In the genomic region with DNA sequence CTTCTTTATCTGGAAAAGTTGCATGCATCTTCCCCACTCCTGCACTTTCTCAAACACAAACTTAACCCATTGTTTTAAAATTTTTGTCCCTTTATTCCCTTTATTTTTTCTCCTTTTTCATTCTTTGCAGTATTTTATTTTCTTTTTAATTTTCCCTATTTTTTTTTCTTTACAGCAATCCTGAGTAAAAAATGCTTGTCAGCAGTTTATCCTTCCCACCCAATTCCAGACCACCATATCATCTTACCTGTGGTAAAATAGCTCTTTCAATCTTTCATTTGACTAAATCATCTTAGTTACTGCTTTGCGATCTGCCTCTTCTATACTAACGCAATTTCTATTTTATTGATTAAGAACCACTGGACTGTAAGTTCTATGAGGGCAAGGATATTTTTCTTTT, we compare ENCODE assay signal across 26 cellular contexts.
A peak's percentile ranks its signal among the peaks of the same experiment; 100 is the strongest.
DNase-seq lines count a peak whose midpoint lies in the region; ATAC-seq, FAIRE-seq and TF ChIP-seq lines count a peak whose summit lies in the region.
"Had no signal": no experiment of that assay in that cellular context is flagged by ENCODE, and none has a peak within 500 bp of the region (broad histone marks: within the 10 kb centered on the region; RNA-seq: fewer than 3 reads in every experiment).

No MANE protein-coding gene starts in this region.

- intact Hi-C loops in HepG2 (cut with micrococcal nuclease; ENCODE audit: unreplicated experiment), result no loop called here
- intact Hi-C loops in right lobe of liver (cut with DNase I), result no loop called here
- intact Hi-C loops in K562 (cut with micrococcal nuclease), result no loop called here
- intact Hi-C loops in aorta (cut with DNase I), result no loop called here

- no peak overlapping the region for H3K4me3 ChIP-seq in HepG2 (replicated peaks in 1 of 3; ENCODE audit: insufficient read depth in 1 of 3, low read depth in 2 of 3, low read length in 3 of 3)
- H3K4me3 ChIP-seq in right lobe of liver, result no peak overlapping the region
- no peak overlapping the region for H3K4me3 ChIP-seq in K562
- H3K4me3 ChIP-seq in WERI-Rb-1 (ENCODE audit: low read depth, low read length), result no peak overlapping the region
- no peak overlapping the region for H3K4me3 ChIP-seq in aorta (ENCODE audit: low read length in 2 of 2)
- H3K4me3 ChIP-seq: BLaER1, GM12878 had no signal

- no peak overlapping the region for H3K4me3 Mint-ChIP-seq in nephron
- H3K4me3 Mint-ChIP-seq: CD14-positive monocyte; CD4-positive, alpha-beta memory T cell; CD4-positive, CD25-positive, alpha-beta regulatory T cell; CD8-positive, alpha-beta memory T cell had no signal

- CTCF ChIA-PET in HepG2 (lab: Yijun Ruan, JAX; ENCODE audit: low intra/inter-chr PET ratio, low total read pairs), result no interaction called here
- CTCF ChIA-PET in K562 (lab: Yijun Ruan, JAX; ENCODE audit: low intra/inter-chr PET ratio), result no interaction called here

- TF ChIP-seq CTCF in HepG2 (CRISPR knock-in tag; IDR thresholded peaks at IDR 0.05) (no peak), right lobe of liver (IDR thresholded peaks at IDR 0.05) (no peak), K562 (IDR thresholded peaks at IDR 0.05 in 2 of 3, conservative IDR thresholded peaks at IDR 0.05 in 1 of 3; ENCODE audit: insufficient read depth in 2 of 3, low read depth in 1 of 3, low read length in 3 of 3) (no peak), nephron (IDR thresholded peaks at IDR 0.05; ENCODE audit: unreplicated experiment in 3 of 3) (no peak), WERI-Rb-1 (IDR thresholded peaks at IDR 0.05; ENCODE audit: low read depth, low read length) (no peak)

- H3K9ac ChIP-seq in HepG2 (ENCODE audit: insufficient read depth, low read depth, low read length), result no peak overlapping the region
- H3K9ac ChIP-seq in K562 (ENCODE audit: insufficient read depth in 1 of 2, low read depth in 2 of 2, low read length in 2 of 2), result no peak overlapping the region
- H3K9ac ChIP-seq: BLaER1 had no signal

- H3K4me1 Mint-ChIP-seq in nephron, result peaks cover 32% of the 10 kb centered on the region
- H3K4me1 Mint-ChIP-seq: CD14-positive monocyte; CD4-positive, alpha-beta memory T cell; CD4-positive, CD25-positive, alpha-beta regulatory T cell; CD8-positive, alpha-beta memory T cell had no signal

- no peak for ATAC-seq in HepG2
- ATAC-seq in right lobe of liver, result no peak
- no peak for ATAC-seq in K562
- ATAC-seq in aorta (ENCODE audit: low FRiP score), result no peak
- ATAC-seq: GM12878 had no signal

- no peak for TF ChIP-seq POLR2A in HepG2 (IDR thresholded peaks at IDR 0.05; ENCODE audit: insufficient read depth in 1 of 2, low read depth in 2 of 2, low read length in 2 of 2)
- TF ChIP-seq POLR2A in right lobe of liver (IDR thresholded peaks at IDR 0.05), result no peak
- no peak for TF ChIP-seq POLR2A in K562 (conservative IDR thresholded peaks at IDR 0.05)

- H3K36me3 ChIP-seq in HepG2 (replicated peaks in 1 of 2; ENCODE audit: control insufficient read depth in 1 of 2, insufficient read depth in 2 of 2, low read length in 2 of 2), result no peaks in the 10 kb centered on the region
- no peaks in the 10 kb centered on the region for H3K36me3 ChIP-seq in right lobe of liver
- H3K36me3 ChIP-seq in K562 (ENCODE audit: control insufficient read depth, insufficient read depth, low read length), result no peaks in the 10 kb centered on the region
- no peaks in the 10 kb centered on the region for H3K36me3 ChIP-seq in WERI-Rb-1
- no peaks in the 10 kb centered on the region for H3K36me3 ChIP-seq in aorta (ENCODE audit: control insufficient read depth in 1 of 2, insufficient read depth in 2 of 2, low read length in 1 of 2)
- H3K36me3 ChIP-seq: BE2C, BLaER1 had no signal

- TF ChIP-seq RAD21 in HepG2 (CRISPR knock-in tag; IDR thresholded peaks at IDR 0.05) (no peak), K562 (CRISPR knock-in tag; conservative IDR thresholded peaks at IDR 0.05 in 1 of 2, IDR thresholded peaks at IDR 0.05 in 1 of 2) (no peak)

- BruUV-seq in HepG2 (replicated peaks; lab: Mats Ljungman, UMichigan), result no TSS peak
- BruUV-seq in K562 (replicated peaks; lab: Mats Ljungman, UMichigan), result no TSS peak

- H4K20me1 ChIP-seq in HepG2 (ENCODE audit: insufficient read depth, low read length) (no peaks in the 10 kb centered on the region), K562 (replicated peaks; ENCODE audit: control insufficient read depth, insufficient read depth, low read length) (no peaks in the 10 kb centered on the region)
- H4K20me1 ChIP-seq: BLaER1 had no signal

- no peak overlapping the region for H2AFZ ChIP-seq in HepG2 (ENCODE audit: low read length)
- no peak overlapping the region for H2AFZ ChIP-seq in K562 (ENCODE audit: low read depth, low read length)

- H3K4me2 ChIP-seq in HepG2 (ENCODE audit: low read depth, low read length) (no peak overlapping the region), K562 (ENCODE audit: insufficient read depth, low read length) (no peak overlapping the region)
- H3K4me2 ChIP-seq: BLaER1 had no signal

- FAIRE-seq in HepG2 (lab: Jason Lieb, UNC) (no peak), K562 (lab: Jason Lieb, UNC) (no peak)
- FAIRE-seq: GM12878, GM12892, GM18507 had no signal

- peaks cover 11% of the 10 kb centered on the region; the same call in 1 of the 2 replicates for H3K4me1 ChIP-seq in HepG2 (ENCODE audit: insufficient read depth, low read length)
- no peaks in the 10 kb centered on the region for H3K4me1 ChIP-seq in right lobe of liver
- H3K4me1 ChIP-seq in K562 (replicated peaks in 1 of 2; ENCODE audit: control insufficient read depth in 2 of 2, insufficient read depth in 2 of 2, low read length in 2 of 2), result no peaks in the 10 kb centered on the region
- H3K4me1 ChIP-seq in aorta (ENCODE audit: control insufficient read depth in 1 of 2, insufficient read depth in 2 of 2, low read length in 2 of 2), result no peaks in the 10 kb centered on the region
- H3K4me1 ChIP-seq: BE2C, BLaER1 had no signal

- peak overlapping the region in 2 of 3 experiments; percentile 43 to 64 for H3K27ac Mint-ChIP-seq in nephron
- H3K27ac Mint-ChIP-seq: CD14-positive monocyte; CD4-positive, alpha-beta memory T cell; CD4-positive, CD25-positive, alpha-beta regulatory T cell; CD8-positive, alpha-beta memory T cell had no signal

- H3K27ac ChIP-seq in HepG2 (ENCODE audit: extremely low read length, insufficient read depth, low read length) (no peak overlapping the region), right lobe of liver (no peak overlapping the region), K562 (ENCODE audit: extremely low read depth, low read depth, low read length) (no peak overlapping the region), WERI-Rb-1 (no peak overlapping the region), aorta (ENCODE audit: low read depth in 1 of 2, low read length in 2 of 2) (no peak overlapping the region)
- H3K27ac ChIP-seq: 22Rv1, BLaER1 had no signal

- POLR2A ChIA-PET in HepG2 (lab: Yijun Ruan, JAX) (no interaction called here), K562 (lab: Yijun Ruan, JAX) (no interaction called here)

- no peaks in the 10 kb centered on the region for H3K9me3 ChIP-seq in HepG2 (ENCODE audit: low read length)
- H3K9me3 ChIP-seq in right lobe of liver, result no peaks in the 10 kb centered on the region
- no peaks in the 10 kb centered on the region for H3K9me3 ChIP-seq in K562 (replicated peaks; ENCODE audit: control insufficient read depth, insufficient read depth, low read depth, low read length)
- H3K9me3 ChIP-seq in WERI-Rb-1 (ENCODE audit: severe bottlenecking), result no peaks in the 10 kb centered on the region
- no peaks in the 10 kb centered on the region for H3K9me3 ChIP-seq in aorta (ENCODE audit: control insufficient read depth, low read length)
- H3K9me3 ChIP-seq: BE2C, BLaER1 had no signal

- H3K27me3 Mint-ChIP-seq in nephron (ENCODE audit: low read depth), result no peaks in the 10 kb centered on the region
- H3K27me3 Mint-ChIP-seq: CD4-positive, alpha-beta memory T cell; CD4-positive, CD25-positive, alpha-beta regulatory T cell had no signal

- H3K36me3 Mint-ChIP-seq in nephron (ENCODE audit: low read depth), result no peaks in the 10 kb centered on the region
- H3K36me3 Mint-ChIP-seq: CD14-positive monocyte; CD4-positive, alpha-beta memory T cell; CD4-positive, CD25-positive, alpha-beta regulatory T cell; CD8-positive, alpha-beta memory T cell had no signal

- TF ChIP-seq EP300 in HepG2 (IDR thresholded peaks at IDR 0.05; ENCODE audit: low read depth in 2 of 2, low read length in 2 of 2) (no peak), HepG2 (CRISPR knock-in tag; IDR thresholded peaks at IDR 0.05; ENCODE audit: borderline replicate concordance) (no peak), K562 (IDR thresholded peaks at IDR 0.05; ENCODE audit: low read length) (no peak)

- no peaks in the 10 kb centered on the region for H3K9me3 Mint-ChIP-seq in nephron
- H3K9me3 Mint-ChIP-seq: CD4-positive, alpha-beta memory T cell had no signal

- H3K27me3 ChIP-seq in HepG2 (ENCODE audit: control insufficient read depth in 1 of 2, insufficient read depth in 2 of 2, low read length in 2 of 2), result no peaks in the 10 kb centered on the region
- H3K27me3 ChIP-seq in right lobe of liver, result peaks cover 0 to under 1% of the 10 kb centered on the region in 2 donors
- H3K27me3 ChIP-seq in K562 (ENCODE audit: control insufficient read depth in 2 of 2, insufficient read depth in 2 of 2, low read length in 2 of 2), result no peaks in the 10 kb centered on the region
- H3K27me3 ChIP-seq in WERI-Rb-1 (ENCODE audit: insufficient read depth, low read depth, severe bottlenecking), result peaks cover 7% of the 10 kb centered on the region
- no peaks in the 10 kb centered on the region for H3K27me3 ChIP-seq in aorta (ENCODE audit: control insufficient read depth in 1 of 2, insufficient read depth in 2 of 2, low read length in 1 of 2)
- H3K27me3 ChIP-seq: BE2C had no signal

- H3K79me2 ChIP-seq in HepG2 (ENCODE audit: insufficient read depth, low read length), result no peaks in the 10 kb centered on the region
- no peaks in the 10 kb centered on the region for H3K79me2 ChIP-seq in K562 (ENCODE audit: control insufficient read depth, insufficient read depth, low read length)

- 42% methylated on average over 2 of the region's 2 CpGs for WGBS in HepG2 (ENCODE audit: low lambda C conversion rate)
- WGBS in right lobe of liver (ENCODE audit: insufficient coverage, low coverage, low lambda C conversion rate, missing lambda C conversion rate), result 71% methylated on average over 2 of the region's 2 CpGs
- 0% methylated on average over 2 of the region's 2 CpGs for WGBS in K562 (ENCODE audit: insufficient coverage, low coverage, missing lambda C conversion rate)
- whole genome bisulfite sequencing in aorta, 2 donors, result 91 to 98% methylated on average over 2 of the region's 2 CpGs

- H3K9me1 ChIP-seq in K562 (ENCODE audit: control insufficient read depth, insufficient read depth, low read length), result no peaks in the 10 kb centered on the region

- in situ Hi-C loops in HepG2 (cut with HindIII; ENCODE audit: extremely low pct_ligation_motif_present, low pct_unique_long_range_greater_than_20kb), result no loop called here
- in situ Hi-C loops in K562 (cut with MboI), result no loop called here

- DNase-seq in HepG2 (ENCODE audit: low spot score), result no peak
- no peak for DNase-seq in right lobe of liver
- no peak for DNase-seq in K562 (ENCODE audit: extremely low read depth in 1 of 4, low spot score in 3 of 4)
- no peak for DNase-seq in WERI-Rb-1
- DNase-seq in aorta, result no peak
- DNase-seq: ACHN; BE2C; C1 segment of cervical spinal cord; CD4-positive, alpha-beta memory T cell; CD4-positive, CD25-positive, alpha-beta regulatory T cell; CD8-positive, alpha-beta memory T cell; COR-L47; DMS 273 treated with DMSO at 0.1 percent for 48 hours; DMS153; DMS53; DMS79; DND-41; EL; GDM1 had no signal

TF ChIP-seq in K562, 482 proteins besides CTCF, POLR2A, EP300 and RAD21 (continues in another document):
- TF ChIP-seq NBN (IDR thresholded peaks at IDR 0.05; ENCODE audit: low read depth), result no peak
